17 cellular contexts compared by ENCODE assay signal in the genomic region with DNA sequence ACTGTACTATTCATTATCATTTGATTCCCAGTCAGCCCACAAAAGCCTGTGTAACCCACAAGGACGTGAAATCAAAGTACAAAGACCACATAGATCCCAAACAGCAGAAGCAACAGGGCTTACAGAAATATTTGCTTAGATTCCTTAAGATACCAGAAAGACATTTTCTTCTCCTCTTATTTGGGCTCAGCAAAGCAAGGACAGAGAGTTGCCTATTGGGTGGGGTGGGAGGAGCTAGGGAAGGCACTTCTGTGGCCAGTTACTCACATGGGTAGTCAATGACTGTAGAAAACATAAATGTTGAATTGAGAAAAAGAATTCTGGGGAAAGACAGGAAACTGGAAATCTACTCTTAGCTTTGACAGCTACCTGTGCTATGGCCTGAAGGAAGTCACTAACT. TPM values are rescaled to one million over a fixed set of nuclear protein-coding genes. Genes with fewer than 3 reads are reported as not detected.
DNase-seq lines count a peak whose midpoint lies in the region; ATAC-seq and TF ChIP-seq lines count a peak whose summit lies in the region.
"Had no signal": no experiment of that assay in that cellular context is flagged by ENCODE, and none has a peak within 500 bp of the region (broad histone marks: within the 10 kb centered on the region; RNA-seq: fewer than 3 reads in every experiment).

No MANE protein-coding gene starts in this region.

- H3K4me1 Mint-ChIP-seq in activated naive CD4-positive, alpha-beta T cell treated with anti-CD3 and anti-CD28 coated beads for 36 hours (ENCODE audit: low read depth), result peaks cover 27% of the 10 kb centered on the region

- peak; percentile 26 for DNase-seq in A172 (ENCODE audit: low spot score)
- DNase-seq in GM23248, result peak; percentile 78
- DNase-seq in amniotic epithelial cell (ENCODE audit: low read depth), result peak; percentile 85
- DNase-seq in iris pigment epithelial cell (ENCODE audit: low read depth), result peak; percentile 90
- no peak for DNase-seq in activated naive CD4-positive, alpha-beta T cell treated with anti-CD3 and anti-CD28 coated beads for 36 hours
- DNase-seq in posterior vena cava (ENCODE audit: low spot score), result no peak
- no peak for DNase-seq in tibial artery
- DNase-seq: activated CD4-positive, alpha-beta T cell treated with anti-CD3 and anti-CD28 coated beads for 48 hours; activated naive CD8-positive, alpha-beta T cell treated with anti-CD3 and anti-CD28 coated beads, Interleukin-2, amount 10 ng/mL, durations not matched to agents 7 days and 5 days; erythroblast; lower lobe of right lung; NCI-H187; NCI-H526 treated with DMSO at 0.1 percent for 48 hours; stimulated activated naive CD4-positive, alpha-beta T cell; T-helper 17 cell had no signal

- no peak for TF ChIP-seq CTCF in tibial artery (IDR thresholded peaks at IDR 0.05)

- 82 to 90% methylated on average over 1 of the region's 1 CpG for WGBS in GM23248 (ENCODE audit: low coverage in 1 of 2, low lambda C conversion rate in 2 of 2, missing lambda C conversion rate in 2 of 2), 2 experiments

- in situ Hi-C loops in GM23248 (cut with MboI), result no loop called here

- H3K27ac Mint-ChIP-seq in activated naive CD4-positive, alpha-beta T cell treated with anti-CD3 and anti-CD28 coated beads for 36 hours, result no peak overlapping the region
- H3K27ac Mint-ChIP-seq: activated naive CD8-positive, alpha-beta T cell treated with anti-CD3 and anti-CD28 coated beads, Interleukin-2, amount 10 ng/mL, durations not matched to agents 7 days and 5 days; T-helper 17 cell had no signal

- H3K9ac ChIP-seq in GM23248, result peak overlapping the region; percentile 32

- no peaks in the 10 kb centered on the region for H3K9me2 ChIP-seq in GM23248 (ENCODE audit: insufficient read depth)

- no peaks in the 10 kb centered on the region for H3K9me3 Mint-ChIP-seq in activated naive CD4-positive, alpha-beta T cell treated with anti-CD3 and anti-CD28 coated beads for 36 hours
- H3K9me3 Mint-ChIP-seq: activated naive CD8-positive, alpha-beta T cell treated with anti-CD3 and anti-CD28 coated beads, Interleukin-2, amount 10 ng/mL, durations not matched to agents 7 days and 5 days had no signal

- H2AFZ ChIP-seq in GM23248, result peak overlapping the region; percentile 57

- no peaks in the 10 kb centered on the region for H3K9me3 ChIP-seq in GM23248 (ENCODE audit: low read depth)
- no peaks in the 10 kb centered on the region for H3K9me3 ChIP-seq in tibial artery
- H3K9me3 ChIP-seq: lower lobe of right lung, neutrophil had no signal

- H3K4me3 Mint-ChIP-seq in activated naive CD4-positive, alpha-beta T cell treated with anti-CD3 and anti-CD28 coated beads for 36 hours, result no peak overlapping the region
- H3K4me3 Mint-ChIP-seq: activated naive CD8-positive, alpha-beta T cell treated with anti-CD3 and anti-CD28 coated beads, Interleukin-2, amount 10 ng/mL, durations not matched to agents 7 days and 5 days; T-helper 17 cell had no signal

- H3K36me3 Mint-ChIP-seq in activated naive CD4-positive, alpha-beta T cell treated with anti-CD3 and anti-CD28 coated beads for 36 hours (ENCODE audit: low read depth), result no peaks in the 10 kb centered on the region

- H3K79me2 ChIP-seq in GM23248 (ENCODE audit: insufficient read depth), result no peaks in the 10 kb centered on the region

- peaks cover 28% of the 10 kb centered on the region for H3K4me1 ChIP-seq in GM23248 (ENCODE audit: insufficient read depth)
- H3K4me1 ChIP-seq in tibial artery, result peaks cover 0 to 4% (median 0%) of the 10 kb centered on the region in 4 donors
- H3K4me1 ChIP-seq: lower lobe of right lung had no signal

- H3F3A ChIP-seq in GM23248 (ENCODE audit: insufficient read depth), result peaks cover 17% of the 10 kb centered on the region

- CTCF ChIA-PET in activated naive CD4-positive, alpha-beta T cell treated with anti-CD3 and anti-CD28 coated beads for 36 hours (lab: Charles Lee), result interaction anchor here (0.7 to 1.4 kb wide), 3 partner anchors 15 to 420 kb away, joined by 3 to 6 read pairs (median 3); no protein-coding TSS in a partner anchor

- ATAC-seq in HG03045 (IDR thresholded peaks at IDR 0.05; ENCODE audit: unreplicated experiment), result no peak
- ATAC-seq: lower lobe of right lung, T-helper 17 cell had no signal

- no peak overlapping the region for H3K4me3 ChIP-seq in GM23248
- H3K4me3 ChIP-seq in tibial artery, result no peak overlapping the region
- H3K4me3 ChIP-seq: lower lobe of right lung had no signal

- H3K27me3 ChIP-seq in GM23248 (replicated peaks; ENCODE audit: insufficient read depth), result no peaks in the 10 kb centered on the region
- H3K27me3 ChIP-seq in tibial artery, result no peaks in the 10 kb centered on the region
- H3K27me3 ChIP-seq: neutrophil had no signal

- H3K27me3 Mint-ChIP-seq in activated naive CD4-positive, alpha-beta T cell treated with anti-CD3 and anti-CD28 coated beads for 36 hours (ENCODE audit: low read depth), result no peaks in the 10 kb centered on the region
- H3K27me3 Mint-ChIP-seq: activated naive CD8-positive, alpha-beta T cell treated with anti-CD3 and anti-CD28 coated beads, Interleukin-2, amount 10 ng/mL, durations not matched to agents 7 days and 5 days; T-helper 17 cell had no signal

- H3K27ac ChIP-seq in GM23248 (peak overlapping the region; percentile 85), tibial artery (no peak overlapping the region)
- H3K27ac ChIP-seq: lower lobe of right lung, neutrophil had no signal

- H4K20me1 ChIP-seq in GM23248 (ENCODE audit: insufficient read depth), result no peaks in the 10 kb centered on the region

- H3K36me3 ChIP-seq in GM23248 (ENCODE audit: low read depth) (no peaks in the 10 kb centered on the region), tibial artery (no peaks in the 10 kb centered on the region)
- H3K36me3 ChIP-seq: lower lobe of right lung, neutrophil had no signal

- intact Hi-C loops in activated naive CD4-positive, alpha-beta T cell treated with anti-CD3 and anti-CD28 coated beads for 36 hours (cut with micrococcal nuclease), result loop anchor here (10.0 kb wide), 1 partner anchor 786 kb away; no protein-coding TSS in a partner anchor
- intact Hi-C loops in posterior vena cava (cut with DNase I) (no loop called here), tibial artery (cut with DNase I; ENCODE audit: low total_unique reads) (no loop called here)

- H3K4me2 ChIP-seq in GM23248 (ENCODE audit: unreplicated experiment), result peak overlapping the region; percentile 74

RNA-seq across cellular contexts. Expression of a gene that starts 19.8 kb away (rescaled TPM):
- total RNA-seq in A172 (2014; rRNA removed; shearing (Covaris generic)), result 0.05 TPM in 1 of 2 replicates, not detected in the other
- 5.7 and 6.8 TPM in 2 replicates for total RNA-seq in GM23248 (2014; rRNA removed; shearing (Covaris generic))
- polyA plus RNA-seq in GM23248 (2016; fragmentation: Nextera tagmentation; extraction: Ambion mirVana), result 2.7 and 3.1 TPM in 2 replicates
- under 1 TPM; 0.25 to 0.31 TPM for total RNA-seq in activated naive CD4-positive, alpha-beta T cell treated with anti-CD3 and anti-CD28 coated beads for 36 hours
- total RNA-seq in posterior vena cava, result 1 to 10 TPM; 5.9 to 7.2 TPM

Comparison
In these comparisons a context has a peak if more than half of its experiments do, and no peak if none do; other contexts are left out.
1. DNase-seq: peak in A172 (single experiment), GM23248 (single experiment), amniotic epithelial cell (single experiment) and iris pigment epithelial cell (single experiment); none in activated naive CD4-positive, alpha-beta T cell treated with anti-CD3 and anti-CD28 coated beads for 36 hours (single experiment), posterior vena cava (single experiment) and tibial artery (0 of 2).